25 cellular contexts compared by ENCODE assay signal in the genomic region with DNA sequence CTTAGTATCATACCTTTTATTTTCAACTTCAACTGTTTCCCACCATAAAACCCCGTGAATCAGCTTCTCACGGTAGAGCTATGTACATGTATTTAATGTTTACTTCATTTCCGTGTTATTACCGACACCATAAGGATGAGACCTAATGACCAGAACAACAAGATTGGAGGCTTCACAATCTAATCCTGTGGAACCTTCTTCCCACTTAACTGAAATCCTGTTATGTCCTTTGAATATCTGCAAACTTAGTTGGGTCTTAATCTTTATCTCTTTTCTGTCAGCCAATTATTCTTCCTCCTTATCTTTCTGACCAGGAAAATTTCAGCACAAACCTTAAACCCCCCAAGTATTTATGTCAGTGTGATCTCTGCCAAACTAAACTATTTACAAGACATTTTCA.
"Had no signal": no experiment of that assay in that cellular context is flagged by ENCODE, and none has a peak within 500 bp of the region (broad histone marks: within the 10 kb centered on the region; RNA-seq: fewer than 3 reads in every experiment).

No MANE protein-coding gene starts in this region.

- H3K79me2 ChIP-seq: hepatocyte had no signal

- DNase-seq: dorsolateral prefrontal cortex; effector CD4-positive, alpha-beta T cell; foreskin keratinocyte; heart left ventricle; left cardiac atrium; mesenchymal stem cell; natural killer cell; occipital lobe; ovary; posterior cingulate gyrus; psoas muscle; right cardiac atrium; sigmoid colon; spleen; stimulated activated CD4-positive, alpha-beta T cell treated with anti-CD3 and anti-CD28 coated beads, Interleukin-4, amount 100 ng/mL, for 4 hours; stimulated activated naive CD8-positive, alpha-beta T cell treated with anti-CD3 and anti-CD28 coated beads, Interleukin-15, Interleukin-2, amounts not matched to agents 100 U/mL and 50 U/mL, for 24 hours; upper lobe of left lung had no signal

- H3K36me3 ChIP-seq: gastroesophageal sphincter, heart left ventricle, left lung, ovary, sigmoid colon, spleen, thoracic aorta, tibial nerve, upper lobe of left lung had no signal

- H3K4me3 ChIP-seq: dorsolateral prefrontal cortex, gastroesophageal sphincter, heart left ventricle, hepatocyte, left lung, ovary, psoas muscle, sigmoid colon, spleen, thoracic aorta, tibial nerve, upper lobe of left lung had no signal

- H3K27ac ChIP-seq: dorsolateral prefrontal cortex, epithelial cell of prostate, foreskin keratinocyte, gastroesophageal sphincter, heart left ventricle, hepatocyte, left lung, ovary, psoas muscle, sigmoid colon, spleen, thoracic aorta, tibial nerve, upper lobe of left lung had no signal

- H3K4me1 ChIP-seq: foreskin keratinocyte, heart left ventricle, left lung, psoas muscle, spleen, tibial nerve, upper lobe of left lung had no signal

- H3K27me3 ChIP-seq: dorsolateral prefrontal cortex, foreskin keratinocyte, gastroesophageal sphincter, heart left ventricle, hepatocyte, left lung, ovary, sigmoid colon, spleen, tibial nerve, upper lobe of left lung had no signal

- H3K4me2 ChIP-seq: hepatocyte had no signal

- ATAC-seq: esophagus mucosa; foreskin keratinocyte; gastroesophageal sphincter; heart left ventricle; left cardiac atrium; left lung; natural killer cell; psoas muscle; right cardiac atrium; stimulated activated memory B cell treated with anti-CD40 and anti-IgM and Interleukin-4, amounts not matched to agents 10 μg/mL and 1 μg/mL and 100 μg/mL, for 72 hours; stimulated activated naive CD8-positive, alpha-beta T cell treated with anti-CD3 and anti-CD28 coated beads, Interleukin-15, Interleukin-2, amounts not matched to agents 100 U/mL and 50 U/mL, for 24 hours had no signal
